ENCODE assay signal across 27 cellular contexts in the genomic region with DNA sequence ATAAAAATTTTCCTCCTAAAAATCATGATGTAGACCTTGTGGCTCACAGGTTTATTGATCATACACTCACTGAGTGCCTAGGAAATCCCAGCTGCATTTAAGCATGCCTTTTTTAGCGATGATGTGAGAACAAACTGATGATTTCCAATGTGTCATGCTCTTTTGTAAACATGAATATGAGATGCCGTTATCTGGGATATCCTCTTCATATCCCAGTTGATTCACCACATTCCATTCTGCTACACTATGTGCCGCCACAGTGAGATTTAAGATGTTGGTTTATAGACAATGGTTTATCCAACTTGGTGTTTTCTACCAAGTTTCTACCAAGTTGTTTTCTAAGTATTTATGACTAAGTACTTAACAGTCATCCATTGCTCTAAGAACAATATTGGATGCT. TPM values are rescaled to one million over a fixed set of nuclear protein-coding genes. Genes with fewer than 3 reads are reported as not detected.
DNase-seq lines count a peak whose midpoint lies in the region; ATAC-seq and TF ChIP-seq lines count a peak whose summit lies in the region.
"Had no signal": no experiment of that assay in that cellular context is flagged by ENCODE, and none has a peak within 500 bp of the region (broad histone marks: within the 10 kb centered on the region; RNA-seq: fewer than 3 reads in every experiment).

No MANE protein-coding gene starts in this region.

- POLR2A ChIA-PET in IMR-90 (lab: Charles Lee; ENCODE audit: unreplicated experiment): no interaction called here

- H3K27ac ChIP-seq in IMR-90 (ENCODE audit: insufficient read depth, low read length): no peak overlapping the region
- H3K27ac ChIP-seq in brain microvascular endothelial cell: peak overlapping the region; percentile 26
- H3K27ac ChIP-seq in hepatocyte: peak overlapping the region; percentile 64
- H3K27ac ChIP-seq: A549; BLaER1 treated with 17β-estradiol and CSF1 and Interleukin-3, amounts not matched to agents 10 nM and 100 nM; prostate gland; spleen; WERI-Rb-1 had no signal

- H4K20me1 ChIP-seq in IMR-90 (ENCODE audit: insufficient read depth, low read length): no peaks in the 10 kb centered on the region
- no peaks in the 10 kb centered on the region for H4K20me1 ChIP-seq in hepatocyte (ENCODE audit: insufficient read depth, poor library complexity, severe bottlenecking)
- H4K20me1 ChIP-seq: BLaER1 treated with 17β-estradiol and CSF1 and Interleukin-3, amounts not matched to agents 10 nM and 100 nM had no signal

- no peaks in the 10 kb centered on the region for H3K36me3 ChIP-seq in IMR-90 (ENCODE audit: control insufficient read depth, insufficient read depth, low read length)
- no peaks in the 10 kb centered on the region for H3K36me3 ChIP-seq in brain microvascular endothelial cell (replicated peaks)
- no peaks in the 10 kb centered on the region for H3K36me3 ChIP-seq in hepatocyte (replicated peaks; ENCODE audit: insufficient read depth, low read depth)
- H3K36me3 ChIP-seq: BLaER1 treated with 17β-estradiol and CSF1 and Interleukin-3, amounts not matched to agents 10 nM and 100 nM; prostate gland; spleen; WERI-Rb-1 had no signal

- H4K5ac ChIP-seq in IMR-90 (ENCODE audit: low read depth, low read length): no peak overlapping the region

- H3K4me2 ChIP-seq in IMR-90 (ENCODE audit: low read depth, low read length) (no peak overlapping the region), hepatocyte (no peak overlapping the region)
- H3K4me2 ChIP-seq: A549; BLaER1 treated with 17β-estradiol and CSF1 and Interleukin-3, amounts not matched to agents 10 nM and 100 nM had no signal

- CTCF ChIA-PET in IMR-90 (lab: Yijun Ruan, JAX): no interaction called here

- no peak overlapping the region for H3K56ac ChIP-seq in IMR-90 (ENCODE audit: extremely low read depth, insufficient read depth, low read length)

- H3K79me2 ChIP-seq in hepatocyte: no peaks in the 10 kb centered on the region

- H2BK5ac ChIP-seq in IMR-90 (ENCODE audit: low read depth, low read length, poor library complexity, severe bottlenecking): no peak overlapping the region

- TF ChIP-seq CTCF in IMR-90 (conservative IDR thresholded peaks at IDR 0.05; ENCODE audit: low read depth, low read length) (no peak), brain microvascular endothelial cell (IDR thresholded peaks at IDR 0.05; ENCODE audit: low read depth, low read length, missing control alignments) (no peak), hepatocyte (IDR thresholded peaks at IDR 0.05; ENCODE audit: poor library complexity) (no peak)

- WGBS in IMR-90 (ENCODE audit: extremely low coverage in 2 of 2, insufficient read length in 1 of 2), 2 experiments: no CpG with 5 or more reads among the region's 3 CpGs
- 62% methylated on average over 3 of the region's 3 CpGs for WGBS in hepatocyte (ENCODE audit: low lambda C conversion rate, missing lambda C conversion rate)

- in situ Hi-C loops in Caki2 (cut with HindIII; ENCODE audit: low pct_unique_long_range_greater_than_20kb, low sequenced_read_pairs): no loop called here
- in situ Hi-C loops in IMR-90 (cut with MboI; ENCODE audit: low sequenced_read_pairs): no loop called here
- in situ Hi-C loops in brain microvascular endothelial cell (cut with HindIII; ENCODE audit: low pct_ligation_motif_present, low sequenced_read_pairs): no loop called here

- no peak overlapping the region for H2BK15ac ChIP-seq in IMR-90 (ENCODE audit: low read depth, low read length)

- no peak for TF ChIP-seq POLR2A in IMR-90 (IDR thresholded peaks at IDR 0.05; ENCODE audit: low read depth, low read length)

- no peak overlapping the region for H2AK5ac ChIP-seq in IMR-90 (ENCODE audit: low read depth, low read length)

- H3K4me1 ChIP-seq in IMR-90 (ENCODE audit: control insufficient read depth, insufficient read depth, low read length): no peaks in the 10 kb centered on the region
- H3K4me1 ChIP-seq in hepatocyte (ENCODE audit: insufficient read depth): no peaks in the 10 kb centered on the region
- H3K4me1 ChIP-seq: A549; BLaER1 treated with 17β-estradiol and CSF1 and Interleukin-3, amounts not matched to agents 10 nM and 100 nM; prostate gland; spleen had no signal

- H3K9me2 ChIP-seq in hepatocyte (replicated peaks; ENCODE audit: insufficient read depth): no peaks in the 10 kb centered on the region

- H4K91ac ChIP-seq in IMR-90 (ENCODE audit: insufficient read depth, low read depth, low read length): no peak overlapping the region

- H2AFZ ChIP-seq in IMR-90 (replicated peaks; ENCODE audit: low read length, poor library complexity): no peak overlapping the region
- H2AFZ ChIP-seq in hepatocyte: no peak overlapping the region

- no peaks in the 10 kb centered on the region for H3K79me1 ChIP-seq in IMR-90 (ENCODE audit: low read depth in 1 of 2, low read length in 2 of 2)

- no peak overlapping the region for H2BK120ac ChIP-seq in IMR-90 (ENCODE audit: low read depth, low read length)

- no peak overlapping the region for H3K4me3 ChIP-seq in IMR-90 (ENCODE audit: insufficient read depth, low read depth, low read length)
- no peak overlapping the region for H3K4me3 ChIP-seq in brain microvascular endothelial cell (ENCODE audit: low read depth, low read length)
- no peak overlapping the region for H3K4me3 ChIP-seq in hepatocyte
- H3K4me3 ChIP-seq: A549; BLaER1 treated with 17β-estradiol and CSF1 and Interleukin-3, amounts not matched to agents 10 nM and 100 nM; GM12878; K562; prostate gland; spleen had no signal

- H3K14ac ChIP-seq in IMR-90 (replicated peaks; ENCODE audit: low read depth, low read length): no peak overlapping the region

- H4K8ac ChIP-seq in IMR-90 (ENCODE audit: low read depth in 2 of 2, low read length in 2 of 2): no peak overlapping the region

- peak; percentile 20 for DNase-seq in Caki2 (ENCODE audit: low read depth)
- peak; percentile 76 for DNase-seq in IMR-90
- DNase-seq in brain microvascular endothelial cell: peak; percentile 76
- DNase-seq in hepatocyte (ENCODE audit: low spot score): peak; percentile 10
- DNase-seq in effector CD8-positive, alpha-beta T cell (lab: John Stamatoyannopoulos, UW): no peak
- no peak for DNase-seq in HPDE6-E6E7 (ENCODE audit: extremely low spot score)
- DNase-seq in stimulated activated CD4-positive, alpha-beta T cell treated with anti-CD3 and anti-CD28 coated beads, Interleukin-2, amount 100 ng/mL, for 24 hours: no peak
- DNase-seq: activated CD4-positive, alpha-beta T cell treated with anti-CD3 and anti-CD28 coated beads, Interleukin-2, amount 50 U/mL, for 48 hours; activated naive CD4-positive, alpha-beta T cell treated with Interleukin-2 at 50 U/mL for 16 hours; activated T-cell treated with anti-CD3 and anti-CD28 coated beads, Interleukin-2, amount 50 U/mL, for 1 hour; aorta; GDM1; H7; left cardiac atrium; NCI-H1930; NCI-H446; SIG-M5; spleen; stimulated activated CD8-positive, alpha-beta memory T cell treated with anti-CD3 and anti-CD28 coated beads, Interleukin-4, amount 100 ng/mL, for 48 hours; WERI-Rb-1 had no signal

- intact Hi-C loops in IMR-90 (cut with micrococcal nuclease): no loop called here

- BruUV-seq in IMR-90 (replicated peaks; lab: Mats Ljungman, UMichigan): no TSS peak

- no peak overlapping the region for H3K4ac ChIP-seq in IMR-90 (ENCODE audit: low read depth, low read length)

- H3K18ac ChIP-seq in IMR-90 (ENCODE audit: low read depth, low read length): no peak overlapping the region

- no peak overlapping the region for H2BK20ac ChIP-seq in IMR-90 (ENCODE audit: low read depth, low read length)

- dilution Hi-C loops in IMR-90 (cut with HindIII; ENCODE audit: low sequenced_read_pairs, unreplicated experiment): no loop called here

- H3K9me1 ChIP-seq in IMR-90 (ENCODE audit: insufficient read depth, low read length): no peaks in the 10 kb centered on the region

- no peak overlapping the region for H3K9ac ChIP-seq in IMR-90 (ENCODE audit: low read depth, low read length)
- H3K9ac ChIP-seq: BLaER1 treated with 17β-estradiol and CSF1 and Interleukin-3, amounts not matched to agents 10 nM and 100 nM had no signal

- H3K27me3 ChIP-seq in IMR-90 (ENCODE audit: control insufficient read depth, insufficient read depth, low read length) (no peaks in the 10 kb centered on the region), brain microvascular endothelial cell (replicated peaks) (no peaks in the 10 kb centered on the region), hepatocyte (no peaks in the 10 kb centered on the region)
- H3K27me3 ChIP-seq: BLaER1 treated with 17β-estradiol and CSF1 and Interleukin-3, amounts not matched to agents 10 nM and 100 nM had no signal

- H3K23ac ChIP-seq in IMR-90 (ENCODE audit: low read depth, low read length): no peak overlapping the region

- ATAC-seq in IMR-90 (ENCODE audit: low read depth) (peak; percentile 79), HG03196 (IDR thresholded peaks at IDR 0.05; ENCODE audit: unreplicated experiment) (no peak)
- ATAC-seq: A549, GM12878, K562, left cardiac atrium had no signal

- H2AK9ac ChIP-seq in IMR-90 (replicated peaks; ENCODE audit: low read depth, low read length, poor library complexity): no peak overlapping the region

- no peaks in the 10 kb centered on the region for H3K9me3 ChIP-seq in IMR-90 (ENCODE audit: control insufficient read depth, insufficient read depth, low read length)
- H3K9me3 ChIP-seq in hepatocyte (ENCODE audit: low read depth): no peaks in the 10 kb centered on the region
- H3K9me3 ChIP-seq: A549, prostate gland, spleen had no signal

- TF ChIP-seq RAD21 in IMR-90 (IDR thresholded peaks at IDR 0.05; ENCODE audit: low read length): no peak

TF ChIP-seq in IMR-90, 13 proteins besides CTCF, POLR2A, EP300 and RAD21 (continues in another document):
- no peak for TF ChIP-seq NFE2L2 (IDR thresholded peaks at IDR 0.05; ENCODE audit: low read depth, low read length)

RNA-seq across cellular contexts. Expression of a gene that starts 5.2 kb away (rescaled TPM):
- not detected in 2 replicates for total RNA-seq in Caki2 (2014; rRNA removed; shearing (Covaris generic); ENCODE audit: low replicate concordance)
- total RNA-seq in IMR-90 (2012; rRNA removed): not detected in 2 replicates
- polyA plus RNA-seq in IMR-90 (2012; rRNA removed): not detected in 2 replicates
- polyA plus RNA-seq in IMR-90 (2012; cell fraction: cytosol; rRNA removed): not detected in 2 replicates
- not detected in 2 replicates for polyA plus RNA-seq in IMR-90 (2012; cell fraction: nucleus; rRNA removed; ENCODE audit: low replicate concordance)
- 0.03 and 0.44 TPM in 2 replicates for total RNA-seq in hepatocyte
- not detected in 2 replicates for polyA plus RNA-seq in hepatocyte
- total RNA-seq: aorta, GM12878, H7, K562, left cardiac atrium, neural crest cell, prostate gland, spleen had no signal
- polyA plus RNA-seq: A549, aorta, GM12878, K562, spleen had no signal

RNA-seq across cellular contexts. Expression of a gene that starts 14.7 kb away (rescaled TPM):
- total RNA-seq in Caki2 (2014; rRNA removed; shearing (Covaris generic); ENCODE audit: low replicate concordance): not detected in 2 replicates
- not detected in 2 replicates for total RNA-seq in IMR-90 (2012; rRNA removed)
- not detected in 2 replicates for polyA plus RNA-seq in IMR-90 (2012; rRNA removed)
- not detected in 2 replicates for polyA plus RNA-seq in IMR-90 (2012; cell fraction: cytosol; rRNA removed)
- polyA plus RNA-seq in IMR-90 (2012; cell fraction: nucleus; rRNA removed; ENCODE audit: low replicate concordance): not detected in 2 replicates
- not detected in 2 replicates for total RNA-seq in hepatocyte
- not detected in 2 replicates for polyA plus RNA-seq in hepatocyte
- total RNA-seq: aorta, GM12878, H7, K562, left cardiac atrium, neural crest cell, prostate gland, spleen had no signal
- polyA plus RNA-seq: A549, aorta, GM12878, K562, spleen had no signal

RNA-seq across cellular contexts. Expression of a gene that starts 33.6 kb away (rescaled TPM):
- total RNA-seq in Caki2 (2014; rRNA removed; shearing (Covaris generic); ENCODE audit: low replicate concordance): not detected in 2 replicates
- total RNA-seq in IMR-90 (2012; rRNA removed) (not detected in 2 replicates), hepatocyte (not detected in 2 replicates)
- polyA plus RNA-seq in IMR-90 (2012; rRNA removed) (not detected in 2 replicates), hepatocyte (not detected in 2 replicates)
- not detected in 2 replicates for polyA plus RNA-seq in IMR-90 (2012; cell fraction: cytosol; rRNA removed)
- polyA plus RNA-seq in IMR-90 (2012; cell fraction: nucleus; rRNA removed; ENCODE audit: low replicate concordance): not detected in 2 replicates
- total RNA-seq: aorta, GM12878, H7, K562, left cardiac atrium, neural crest cell, prostate gland, spleen had no signal
- polyA plus RNA-seq: A549, aorta, GM12878, K562, spleen had no signal

Comparison
In these comparisons a context has a peak if more than half of its experiments do, and no peak if none do; other contexts are left out.
1. DNase-seq: peak in Caki2 (single experiment), IMR-90 (single experiment), brain microvascular endothelial cell (single experiment) and hepatocyte (single experiment); none in effector CD8-positive, alpha-beta T cell (single experiment), HPDE6-E6E7 (single experiment) and stimulated activated CD4-positive, alpha-beta T cell treated with anti-CD3 and anti-CD28 coated beads, Interleukin-2, amount 100 ng/mL, for 24 hours (0 of 2).